ENCODE assay signal across 14 cellular contexts in genomic region chrX:31298881-31299280, GRCh38.
"Had no signal": no experiment of that assay in that cellular context is flagged by ENCODE, and none has a peak within 500 bp of the region (broad histone marks: within the 10 kb centered on the region; RNA-seq: fewer than 3 reads in every experiment).

No MANE protein-coding gene starts in this region.

- H3K4me3 ChIP-seq: lower lobe of right lung, pancreas, testis, tibial nerve, upper lobe of right lung, vagina had no signal

- DNase-seq: effector memory CD8-positive, alpha-beta T cell; left colon; lower lobe of right lung; natural killer cell; pancreas; stimulated activated CD4-positive, alpha-beta T cell treated with anti-CD3 and anti-CD28 coated beads, Interleukin-2, amount 100 ng/mL, for 24 hours; stimulated activated CD4-positive, alpha-beta T cell treated with anti-CD3 and anti-CD28 coated beads, Interleukin-4, amount 100 ng/mL, for 4 hours; stimulated activated naive B cell treated with anti-CD40 and anti-IgM and Interleukin-4, amounts not matched to agents 10 μg/mL and 1 μg/mL and 100 μg/mL, for 72 hours; stimulated activated naive CD8-positive, alpha-beta T cell treated with anti-CD3 and anti-CD28 coated beads, Interleukin-15, amount 100 ng/mL, for 72 hours; testis; upper lobe of right lung had no signal

- ATAC-seq: effector memory CD8-positive, alpha-beta T cell; left colon; lower lobe of right lung; natural killer cell; pancreas; sciatic nerve; stimulated activated naive B cell treated with anti-CD40 and anti-IgM and Interleukin-4, amounts not matched to agents 10 μg/mL and 1 μg/mL and 100 μg/mL, for 72 hours; stimulated activated naive CD8-positive, alpha-beta T cell treated with anti-CD3 and anti-CD28 coated beads, Interleukin-15, amount 100 ng/mL, for 72 hours; upper lobe of right lung had no signal
